2 cellular contexts compared by ENCODE assay signal in the genomic region with DNA sequence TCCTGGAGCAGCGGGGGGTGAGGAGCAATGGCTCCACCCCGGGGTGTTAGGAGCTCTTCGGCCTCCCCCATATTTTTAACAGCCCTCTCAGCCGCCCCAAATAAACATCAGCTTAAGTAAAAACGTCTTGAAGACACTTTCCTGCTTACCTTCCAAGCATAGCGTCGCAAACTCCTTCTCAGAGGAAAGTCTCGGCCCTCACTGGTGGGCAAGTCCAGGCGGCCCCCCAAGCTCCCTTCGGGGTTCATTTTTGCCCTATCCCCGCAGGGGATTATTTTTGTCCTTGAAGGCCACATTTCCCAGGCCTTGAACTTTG.
TF ChIP-seq lines count a peak whose summit lies in the region.

No MANE protein-coding gene starts in this region.

TF ChIP-seq in SK-N-SH, 30 proteins besides CTCF, POLR2A, EP300 and RAD21 (continued from another document):
- no peak for TF ChIP-seq RXRA (IDR thresholded peaks at IDR 0.05; ENCODE audit: borderline replicate concordance, low read depth)
- TF ChIP-seq SIN3A (IDR thresholded peaks at IDR 0.05; ENCODE audit: borderline replicate concordance, low read depth, low read length), result no peak
- TF ChIP-seq, protein P1, sequence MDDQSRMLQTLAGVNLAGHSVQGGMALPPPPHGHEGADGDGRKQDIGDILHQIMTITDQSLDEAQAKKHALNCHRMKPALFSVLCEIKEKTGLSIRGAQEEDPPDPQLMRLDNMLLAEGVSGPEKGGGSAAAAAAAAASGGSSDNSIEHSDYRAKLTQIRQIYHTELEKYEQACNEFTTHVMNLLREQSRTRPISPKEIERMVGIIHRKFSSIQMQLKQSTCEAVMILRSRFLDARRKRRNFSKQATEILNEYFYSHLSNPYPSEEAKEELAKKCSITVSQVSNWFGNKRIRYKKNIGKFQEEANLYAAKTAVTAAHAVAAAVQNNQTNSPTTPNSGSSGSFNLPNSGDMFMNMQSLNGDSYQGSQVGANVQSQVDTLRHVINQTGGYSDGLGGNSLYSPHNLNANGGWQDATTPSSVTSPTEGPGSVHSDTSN (IDR thresholded peaks at IDR 0.05), result no peak
- TF ChIP-seq TCF12 (IDR thresholded peaks at IDR 0.05), result no peak
- TF ChIP-seq RCOR1 (IDR thresholded peaks at IDR 0.05; ENCODE audit: low read length), result no peak
- TF ChIP-seq MXI1 (IDR thresholded peaks at IDR 0.05; ENCODE audit: low read depth, low read length), result no peak
- TF ChIP-seq, protein P2, sequence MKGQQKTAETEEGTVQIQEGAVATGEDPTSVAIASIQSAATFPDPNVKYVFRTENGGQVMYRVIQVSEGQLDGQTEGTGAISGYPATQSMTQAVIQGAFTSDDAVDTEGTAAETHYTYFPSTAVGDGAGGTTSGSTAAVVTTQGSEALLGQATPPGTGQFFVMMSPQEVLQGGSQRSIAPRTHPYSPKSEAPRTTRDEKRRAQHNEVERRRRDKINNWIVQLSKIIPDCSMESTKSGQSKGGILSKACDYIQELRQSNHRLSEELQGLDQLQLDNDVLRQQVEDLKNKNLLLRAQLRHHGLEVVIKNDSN (IDR thresholded peaks at IDR 0.05; ENCODE audit: borderline replicate concordance, low read depth), result no peak
- no peak for TF ChIP-seq CHD2 (IDR thresholded peaks at IDR 0.05; ENCODE audit: low read length, partially characterized antibody)

TF ChIP-seq in SK-N-SH treated with all-trans-retinoic acid at 6 μM for 48 hours, 23 proteins besides CTCF, POLR2A, EP300 and RAD21 (continued from another document):
- TF ChIP-seq ARNTL (CRISPR knock-in tag; IDR thresholded peaks at IDR 0.05; ENCODE audit: borderline replicate concordance, low read depth) (no peak), BACH2 (CRISPR knock-in tag; IDR thresholded peaks at IDR 0.05; ENCODE audit: borderline replicate concordance) (no peak)
TF ChIP-seq in SK-N-SH treated with all-trans-retinoic acid at 6 μM for 48 hours: peak in this region for 0.
